Comparison of ENCODE assay signal across 27 cellular contexts in genomic region chr10:47230957-47231356, GRCh38.
"Had no signal": no experiment of that assay in that cellular context is flagged by ENCODE, and none has a peak within 500 bp of the region (broad histone marks: within the 10 kb centered on the region; RNA-seq: fewer than 3 reads in every experiment).

No MANE protein-coding gene starts in this region.

- H3K36me3 Mint-ChIP-seq: immature natural killer cell; mesothelial cell of epicardium; natural killer cell treated with Interleukin-12 subunit alpha and Interleukin-12 subunit beta and Interleukin-15 and Interleukin-18, amount 100 ng/mL, for 72 hours; stimulated activated memory B cell treated with anti-CD40 and anti-IgM and Interleukin-4, amounts not matched to agents 10 μg/mL and 1 μg/mL and 100 μg/mL, for 72 hours had no signal

- DNase-seq: hypothalamus; immature natural killer cell; kidney; left colon; left lung; mesendoderm; naive B cell; ovary; right lobe of liver; stimulated activated CD4-positive, alpha-beta T cell treated with anti-CD3 and anti-CD28 coated beads, Interleukin-1b, Interleukin-23, amount 100 ng/mL, for 48 hours; stimulated activated CD4-positive, alpha-beta T cell treated with anti-CD3 and anti-CD28 coated beads, Interleukin-2, amount 100 ng/mL, for 48 hours; stimulated activated CD4-positive, alpha-beta T cell treated with anti-CD3 and anti-CD28 coated beads, Interleukin-4, amount 100 ng/mL, for 4 hours; stimulated activated CD8-positive, alpha-beta memory T cell treated with anti-CD3 and anti-CD28 coated beads, Interleukin-4, amount 100 ng/mL, for 48 hours; stimulated activated naive CD8-positive, alpha-beta T cell treated with anti-CD3 and anti-CD28 coated beads, Interleukin-15, Interleukin-2, amounts not matched to agents 100 U/mL and 50 U/mL, for 24 hours; testis; thyroid gland; transverse colon had no signal

- H3K4me3 Mint-ChIP-seq: immature natural killer cell; mesothelial cell of epicardium; naive B cell; natural killer cell treated with Interleukin-12 subunit alpha and Interleukin-12 subunit beta and Interleukin-15 and Interleukin-18, amount 100 ng/mL, for 72 hours; stimulated activated memory B cell treated with anti-CD40 and anti-IgM and Interleukin-4, amounts not matched to agents 10 μg/mL and 1 μg/mL and 100 μg/mL, for 72 hours had no signal

- H3K9me3 Mint-ChIP-seq: immature natural killer cell; natural killer cell treated with Interleukin-12 subunit alpha and Interleukin-12 subunit beta and Interleukin-15 and Interleukin-18, amount 100 ng/mL, for 72 hours had no signal

- H3K27ac ChIP-seq: left lung, ovary, right atrium auricular region, right lobe of liver, stomach, testis, thyroid gland, transverse colon, upper lobe of left lung, vagina had no signal

- H3K4me1 ChIP-seq: left lung, right lobe of liver, stomach, testis, thyroid gland, transverse colon, vagina had no signal

- H3K4me3 ChIP-seq: left lung, lung, ovary, right atrium auricular region, right lobe of liver, smooth muscle cell, stomach, testis, thyroid gland, transverse colon, upper lobe of left lung, vagina had no signal

- H3K4me1 Mint-ChIP-seq: immature natural killer cell; mesothelial cell of epicardium; naive B cell; stimulated activated memory B cell treated with anti-CD40 and anti-IgM and Interleukin-4, amounts not matched to agents 10 μg/mL and 1 μg/mL and 100 μg/mL, for 72 hours had no signal

- H3K27ac Mint-ChIP-seq: immature natural killer cell; mesothelial cell of epicardium; naive B cell; natural killer cell treated with Interleukin-12 subunit alpha and Interleukin-12 subunit beta and Interleukin-15 and Interleukin-18, amount 100 ng/mL, for 72 hours; progenitor cell of endocrine pancreas; stimulated activated memory B cell treated with anti-CD40 and anti-IgM and Interleukin-4, amounts not matched to agents 10 μg/mL and 1 μg/mL and 100 μg/mL, for 72 hours had no signal

- H3K36me3 ChIP-seq: left lung, ovary, right atrium auricular region, right lobe of liver, stomach, thyroid gland, transverse colon, upper lobe of left lung, vagina had no signal

- ATAC-seq: left colon; right lobe of liver; stimulated activated memory B cell treated with anti-CD40 and anti-IgM and Interleukin-4, amounts not matched to agents 10 μg/mL and 1 μg/mL and 100 μg/mL, for 72 hours; stimulated activated naive CD8-positive, alpha-beta T cell treated with anti-CD3 and anti-CD28 coated beads, Interleukin-15, Interleukin-2, amounts not matched to agents 100 U/mL and 50 U/mL, for 24 hours had no signal

- H3K27me3 ChIP-seq: left lung, ovary, right atrium auricular region, right lobe of liver, testis, thyroid gland, transverse colon, upper lobe of left lung, vagina had no signal

- H3K9me3 ChIP-seq: ovary, right lobe of liver, testis, thyroid gland, transverse colon, vagina had no signal

- H3K27me3 Mint-ChIP-seq: stimulated activated memory B cell treated with anti-CD40 and anti-IgM and Interleukin-4, amounts not matched to agents 10 μg/mL and 1 μg/mL and 100 μg/mL, for 72 hours had no signal
